Comparison of ENCODE assay signal across 2 cellular contexts in genomic region chr15:76168237-76168984, GRCh38.
TF ChIP-seq lines count a peak whose summit lies in the region.

No MANE protein-coding gene starts in this region.

TF ChIP-seq in GM23338, 12 proteins besides CTCF, POLR2A, EP300 and RAD21 (continued from another document):
- TF ChIP-seq, protein P1, sequence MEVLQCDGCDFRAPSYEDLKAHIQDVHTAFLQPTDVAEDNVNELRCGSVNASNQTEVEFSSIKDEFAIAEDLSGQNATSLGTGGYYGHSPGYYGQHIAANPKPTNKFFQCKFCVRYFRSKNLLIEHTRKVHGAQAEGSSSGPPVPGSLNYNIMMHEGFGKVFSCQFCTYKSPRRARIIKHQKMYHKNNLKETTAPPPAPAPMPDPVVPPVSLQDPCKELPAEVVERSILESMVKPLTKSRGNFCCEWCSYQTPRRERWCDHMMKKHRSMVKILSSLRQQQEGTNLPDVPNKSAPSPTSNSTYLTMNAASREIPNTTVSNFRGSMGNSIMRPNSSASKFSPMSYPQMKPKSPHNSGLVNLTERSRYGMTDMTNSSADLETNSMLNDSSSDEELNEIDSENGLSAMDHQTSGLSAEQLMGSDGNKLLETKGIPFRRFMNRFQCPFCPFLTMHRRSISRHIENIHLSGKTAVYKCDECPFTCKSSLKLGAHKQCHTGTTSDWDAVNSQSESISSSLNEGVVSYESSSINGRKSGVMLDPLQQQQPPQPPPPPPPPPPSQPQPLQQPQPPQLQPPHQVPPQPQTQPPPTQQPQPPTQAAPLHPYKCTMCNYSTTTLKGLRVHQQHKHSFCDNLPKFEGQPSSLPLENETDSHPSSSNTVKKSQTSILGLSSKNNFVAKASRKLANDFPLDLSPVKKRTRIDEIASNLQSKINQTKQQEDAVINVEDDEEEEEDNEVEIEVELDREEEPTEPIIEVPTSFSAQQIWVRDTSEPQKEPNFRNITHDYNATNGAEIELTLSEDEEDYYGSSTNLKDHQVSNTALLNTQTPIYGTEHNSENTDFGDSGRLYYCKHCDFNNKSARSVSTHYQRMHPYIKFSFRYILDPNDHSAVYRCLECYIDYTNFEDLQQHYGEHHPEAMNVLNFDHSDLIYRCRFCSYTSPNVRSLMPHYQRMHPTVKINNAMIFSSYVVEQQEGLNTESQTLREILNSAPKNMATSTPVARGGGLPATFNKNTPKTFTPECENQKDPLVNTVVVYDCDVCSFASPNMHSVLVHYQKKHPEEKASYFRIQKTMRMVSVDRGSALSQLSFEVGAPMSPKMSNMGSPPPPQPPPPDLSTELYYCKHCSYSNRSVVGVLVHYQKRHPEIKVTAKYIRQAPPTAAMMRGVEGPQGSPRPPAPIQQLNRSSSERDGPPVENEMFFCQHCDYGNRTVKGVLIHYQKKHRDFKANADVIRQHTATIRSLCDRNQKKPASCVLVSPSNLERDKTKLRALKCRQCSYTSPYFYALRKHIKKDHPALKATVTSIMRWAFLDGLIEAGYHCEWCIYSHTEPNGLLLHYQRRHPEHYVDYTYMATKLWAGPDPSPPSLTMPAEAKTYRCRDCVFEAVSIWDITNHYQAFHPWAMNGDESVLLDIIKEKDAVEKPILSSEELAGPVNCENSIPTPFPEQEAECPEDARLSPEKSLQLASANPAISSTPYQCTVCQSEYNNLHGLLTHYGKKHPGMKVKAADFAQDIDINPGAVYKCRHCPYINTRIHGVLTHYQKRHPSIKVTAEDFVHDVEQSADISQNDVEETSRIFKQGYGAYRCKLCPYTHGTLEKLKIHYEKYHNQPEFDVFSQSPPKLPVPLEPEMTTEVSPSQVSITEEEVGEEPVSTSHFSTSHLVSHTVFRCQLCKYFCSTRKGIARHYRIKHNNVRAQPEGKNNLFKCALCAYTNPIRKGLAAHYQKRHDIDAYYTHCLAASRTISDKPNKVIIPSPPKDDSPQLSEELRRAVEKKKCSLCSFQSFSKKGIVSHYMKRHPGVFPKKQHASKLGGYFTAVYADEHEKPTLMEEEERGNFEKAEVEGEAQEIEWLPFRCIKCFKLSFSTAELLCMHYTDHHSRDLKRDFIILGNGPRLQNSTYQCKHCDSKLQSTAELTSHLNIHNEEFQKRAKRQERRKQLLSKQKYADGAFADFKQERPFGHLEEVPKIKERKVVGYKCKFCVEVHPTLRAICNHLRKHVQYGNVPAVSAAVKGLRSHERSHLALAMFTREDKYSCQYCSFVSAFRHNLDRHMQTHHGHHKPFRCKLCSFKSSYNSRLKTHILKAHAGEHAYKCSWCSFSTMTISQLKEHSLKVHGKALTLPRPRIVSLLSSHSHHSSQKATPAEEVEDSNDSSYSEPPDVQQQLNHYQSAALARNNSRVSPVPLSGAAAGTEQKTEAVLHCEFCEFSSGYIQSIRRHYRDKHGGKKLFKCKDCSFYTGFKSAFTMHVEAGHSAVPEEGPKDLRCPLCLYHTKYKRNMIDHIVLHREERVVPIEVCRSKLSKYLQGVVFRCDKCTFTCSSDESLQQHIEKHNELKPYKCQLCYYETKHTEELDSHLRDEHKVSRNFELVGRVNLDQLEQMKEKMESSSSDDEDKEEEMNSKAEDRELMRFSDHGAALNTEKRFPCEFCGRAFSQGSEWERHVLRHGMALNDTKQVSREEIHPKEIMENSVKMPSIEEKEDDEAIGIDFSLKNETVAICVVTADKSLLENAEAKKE (CRISPR knock-in tag; IDR thresholded peaks at IDR 0.05), result no peak
- no peak for TF ChIP-seq REST (IDR thresholded peaks at IDR 0.05; ENCODE audit: unreplicated experiment)
- TF ChIP-seq NANOG (IDR thresholded peaks at IDR 0.05; ENCODE audit: borderline replicate concordance), result no peak
- no peak for TF ChIP-seq ZNF114 (CRISPR knock-in tag; IDR thresholded peaks at IDR 0.05)
- no peak for TF ChIP-seq JUNB (IDR thresholded peaks at IDR 0.05; ENCODE audit: unreplicated experiment)
- TF ChIP-seq ETS1 (IDR thresholded peaks at IDR 0.05), result no peak
- no peak for TF ChIP-seq EZH2phosphoT487 (IDR thresholded peaks at IDR 0.05; ENCODE audit: unreplicated experiment)
- no peak for TF ChIP-seq ZNF331 (CRISPR knock-in tag; IDR thresholded peaks at IDR 0.05; ENCODE audit: low read depth)

TF ChIP-seq in K562, 482 proteins besides CTCF, POLR2A, EP300 and RAD21 (continued from another document):
- TF ChIP-seq AFF4 (CRISPR knock-in tag; IDR thresholded peaks at IDR 0.05), result no peak
